19 cellular contexts compared by ENCODE assay signal in genomic region chr15:101646652-101647051, GRCh38. TPM values are rescaled to one million over a fixed set of nuclear protein-coding genes. Genes with fewer than 3 reads are reported as not detected.
DNase-seq lines count a peak whose midpoint lies in the region; ATAC-seq and TF ChIP-seq lines count a peak whose summit lies in the region.
"Had no signal": no experiment of that assay in that cellular context is flagged by ENCODE, and none has a peak within 500 bp of the region (broad histone marks: within the 10 kb centered on the region; RNA-seq: fewer than 3 reads in every experiment).

No MANE protein-coding gene starts in this region.

- DNase-seq in Right ventricle myocardium superior, result peak; percentile 63
- DNase-seq in cardiac septum (ENCODE audit: low spot score), result no peak
- peak; percentile 77 for DNase-seq in left lobe of liver (ENCODE audit: low spot score)
- DNase-seq in hippocampal formation (lab: John Stamatoyannopoulos, UW), result no peak
- DNase-seq: activated naive CD8-positive, alpha-beta T cell treated with anti-CD3 and anti-CD28 coated beads, Interleukin-2, amount 10 ng/mL, durations not matched to agents 7 days and 5 days; effector CD4-positive, alpha-beta T cell; midbrain; NCI-H2107; NCI-H524 treated with DMSO at 0.1 percent for 48 hours; SHP77 treated with DMSO at 0.1 percent for 48 hours; stimulated activated CD4-positive, alpha-beta T cell treated with anti-CD3 and anti-CD28 coated beads, Interleukin-1b, Interleukin-23, amount 100 ng/mL, for 48 hours; T-helper 9 cell had no signal

- ATAC-seq in Right ventricle myocardium superior (ENCODE audit: poor library complexity) (peak; percentile 81), left lobe of liver (peak; percentile 83), GM21360 (IDR thresholded peaks at IDR 0.05; ENCODE audit: unreplicated experiment) (no peak), HG02571 (IDR thresholded peaks at IDR 0.05; ENCODE audit: unreplicated experiment) (no peak), SK-N-SH treated with all-trans-retinoic acid at 6 μM for 48 hours (no peak)

- peak overlapping the region; percentile 24 for H3K27ac ChIP-seq in cingulate gyrus (ENCODE audit: low read depth, low read length)
- H3K27ac ChIP-seq: breast epithelium, KMS-11, neural progenitor cell had no signal

- intact Hi-C loops in Right ventricle myocardium superior (cut with DNase I) (no loop called here), cardiac septum (cut with DNase I) (no loop called here)

TF ChIP-seq in SK-N-SH treated with all-trans-retinoic acid at 6 μM for 48 hours, 23 proteins besides CTCF, POLR2A, EP300 and RAD21:
- TF ChIP-seq ZFP3 (CRISPR knock-in tag; IDR thresholded peaks at IDR 0.05), result no peak
- no peak for TF ChIP-seq POU6F1 (CRISPR knock-in tag; IDR thresholded peaks at IDR 0.05; ENCODE audit: borderline replicate concordance, low read depth)
- TF ChIP-seq ZC3H10 (CRISPR knock-in tag; IDR thresholded peaks at IDR 0.05), result no peak
- TF ChIP-seq SNAI2 (CRISPR knock-in tag; IDR thresholded peaks at IDR 0.05), result no peak
- no peak for TF ChIP-seq ZNF565 (CRISPR knock-in tag; conservative IDR thresholded peaks at IDR 0.05; ENCODE audit: low read depth)
- no peak for TF ChIP-seq TSHZ2 (CRISPR knock-in tag; IDR thresholded peaks at IDR 0.05)
- no peak for TF ChIP-seq TOX (CRISPR knock-in tag; IDR thresholded peaks at IDR 0.05; ENCODE audit: borderline replicate concordance)
- TF ChIP-seq GLIS3 (CRISPR knock-in tag; IDR thresholded peaks at IDR 0.05), result no peak
- no peak for TF ChIP-seq ZNF70 (CRISPR knock-in tag; IDR thresholded peaks at IDR 0.05)

RNA-seq across cellular contexts. Expression of gene TM2D3, which starts 5.5 kb away (rescaled TPM):
- total RNA-seq in Right ventricle myocardium superior (56.3 TPM), cardiac septum (45.0 TPM), left lobe of liver (30.4 TPM)

Comparison
In these comparisons a context has a peak if more than half of its experiments do, and no peak if none do; other contexts are left out.
1. DNase-seq: peak in Right ventricle myocardium superior (single experiment) and left lobe of liver (single experiment); none in cardiac septum (single experiment) and hippocampal formation (0 of 2).
2. ATAC-seq: peak in Right ventricle myocardium superior (single experiment) and left lobe of liver (single experiment); none in GM21360 (single experiment), HG02571 (single experiment) and SK-N-SH treated with all-trans-retinoic acid at 6 μM for 48 hours (single experiment).